In the genomic region with DNA sequence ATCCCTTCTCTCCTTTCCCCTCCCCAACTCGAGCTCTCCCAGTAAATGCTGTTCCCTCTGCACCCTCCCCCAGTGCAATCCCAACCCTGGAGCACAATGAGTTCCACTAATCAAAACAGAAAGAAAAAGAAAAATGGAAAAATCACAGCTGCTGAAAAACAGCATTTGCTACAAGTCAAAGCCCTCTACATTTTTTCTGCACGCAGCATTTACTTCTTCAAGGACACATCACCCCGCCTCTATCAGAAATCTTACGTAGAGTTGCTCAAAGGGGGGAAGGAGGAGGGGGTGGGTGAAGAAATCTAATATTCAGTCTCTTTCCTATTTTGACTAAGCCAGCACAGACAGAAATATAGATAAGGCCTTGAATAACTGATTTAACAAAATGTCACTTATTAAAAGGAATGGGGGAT, we compare ENCODE assay signal across 9 cellular contexts. TPM values are rescaled to one million over a fixed set of nuclear protein-coding genes. Genes with fewer than 3 reads are reported as not detected.
DNase-seq lines count a peak whose midpoint lies in the region; ATAC-seq and TF ChIP-seq lines count a peak whose summit lies in the region.
"Had no signal": no experiment of that assay in that cellular context is flagged by ENCODE, and none has a peak within 500 bp of the region (broad histone marks: within the 10 kb centered on the region; RNA-seq: fewer than 3 reads in every experiment).

No MANE protein-coding gene starts in this region.

- H3K9me3 ChIP-seq in adipocyte (ENCODE audit: control insufficient read depth, low read length), result no peaks in the 10 kb centered on the region

- peaks cover 5% of the 10 kb centered on the region; the same call in 1 of the 2 replicates for H4K20me1 ChIP-seq in GM23338 (replicated peaks; ENCODE audit: insufficient read depth)

- peaks cover 74% of the 10 kb centered on the region for H3K4me1 Mint-ChIP-seq in GM23338

- H3K27me3 Mint-ChIP-seq in GM23338 (ENCODE audit: insufficient read depth, low read depth, poor library complexity), result peaks cover 18% of the 10 kb centered on the region

- peak overlapping the region; percentile 74 for H3K4me2 ChIP-seq in GM23338

- peaks cover 94% of the 10 kb centered on the region for H3K79me2 ChIP-seq in GM23338 (replicated peaks; ENCODE audit: insufficient read depth)

- no peak for DNase-seq in GM23338 (ENCODE audit: low spot score)
- DNase-seq in adipocyte (ENCODE audit: low read depth), result peak; percentile 80
- peak; percentile 47 for DNase-seq in hepatic stellate cell (ENCODE audit: low spot score)
- DNase-seq in sciatic nerve (ENCODE audit: low spot score), result no peak
- no peak for DNase-seq in NCI-H69 (lab: John Stamatoyannopoulos, UW)
- no peak for DNase-seq in stimulated activated CD4-positive, alpha-beta T cell treated with anti-CD3 and anti-CD28 coated beads, Interleukin-4, amount 100 ng/mL, for 24 hours

- peak overlapping the region; percentile 84 for H3K9ac ChIP-seq in adipocyte (ENCODE audit: low read length)

- no peak for TF ChIP-seq CTCF in GM23338 (conservative IDR thresholded peaks at IDR 0.05; ENCODE audit: low read depth in 2 of 2)

- H3K4me3 ChIP-seq in GM23338 (peak overlapping the region; percentile 45), adipocyte (ENCODE audit: low read length) (peak overlapping the region; percentile 73)

- ATAC-seq in GM23338, result no peak
- peak; percentile 77 for ATAC-seq in sciatic nerve
- ATAC-seq in HG03159 (IDR thresholded peaks at IDR 0.05; ENCODE audit: unreplicated experiment), result no peak
- no peak for ATAC-seq in HG03108 (IDR thresholded peaks at IDR 0.05; ENCODE audit: unreplicated experiment)
- ATAC-seq: HepG2 had no signal

- peaks cover 16% of the 10 kb centered on the region for H3F3A ChIP-seq in GM23338 (replicated peaks; ENCODE audit: low read depth)

- intact Hi-C loops in sciatic nerve (cut with DNase I), result no loop called here

- peak overlapping the region; percentile 70 for H3K4me3 Mint-ChIP-seq in GM23338

- H3K27ac Mint-ChIP-seq in GM23338, result peak overlapping the region; percentile 94

- H3K4me1 ChIP-seq in GM23338 (ENCODE audit: insufficient read depth) (peaks cover 85% of the 10 kb centered on the region), adipocyte (ENCODE audit: control insufficient read depth, insufficient read depth, low read length) (peaks cover 34% of the 10 kb centered on the region)

- H3K27ac ChIP-seq in GM23338 (ENCODE audit: low read depth), result peak overlapping the region; percentile 97

- H2AFZ ChIP-seq in GM23338, result no peak overlapping the region

- H3K36me3 ChIP-seq in GM23338 (ENCODE audit: insufficient read depth) (no peaks in the 10 kb centered on the region), adipocyte (ENCODE audit: control insufficient read depth, insufficient read depth, low read length, severe bottlenecking) (no peaks in the 10 kb centered on the region)

- H3K9me2 ChIP-seq in GM23338 (ENCODE audit: insufficient read depth), result no peaks in the 10 kb centered on the region

- no peaks in the 10 kb centered on the region; the same call in 2 of the 3 replicates for H3K9me3 Mint-ChIP-seq in GM23338

- H3K27me3 ChIP-seq in GM23338 (ENCODE audit: insufficient read depth), result no peaks in the 10 kb centered on the region
- no peaks in the 10 kb centered on the region for H3K27me3 ChIP-seq in adipocyte (replicated peaks; ENCODE audit: control insufficient read depth, insufficient read depth, low read length)

- peaks cover 18% of the 10 kb centered on the region for H3K36me3 Mint-ChIP-seq in GM23338 (ENCODE audit: low read depth)

TF ChIP-seq in GM23338, 12 proteins besides CTCF, POLR2A, EP300 and RAD21 (continues in another document):
- TF ChIP-seq JUNB (IDR thresholded peaks at IDR 0.05; ENCODE audit: unreplicated experiment) (no peak), REST (IDR thresholded peaks at IDR 0.05; ENCODE audit: unreplicated experiment) (no peak), ZNF331 (CRISPR knock-in tag; IDR thresholded peaks at IDR 0.05; ENCODE audit: low read depth) (no peak), NANOG (IDR thresholded peaks at IDR 0.05; ENCODE audit: borderline replicate concordance) (no peak), ZNF114 (CRISPR knock-in tag; IDR thresholded peaks at IDR 0.05) (no peak), EZH2 (IDR thresholded peaks at IDR 0.05; ENCODE audit: low read depth, unreplicated experiment) (no peak), EZH2phosphoT487 (IDR thresholded peaks at IDR 0.05; ENCODE audit: unreplicated experiment) (no peak), STAT1 (IDR thresholded peaks at IDR 0.05; ENCODE audit: unreplicated experiment) (no peak), CREB1 (CRISPR knock-in tag; IDR thresholded peaks at IDR 0.05; ENCODE audit: low read depth) (no peak), POLR2AphosphoS5 (IDR thresholded peaks at IDR 0.05; ENCODE audit: low read depth) (no peak)
- TF ChIP-seq, protein P1, sequence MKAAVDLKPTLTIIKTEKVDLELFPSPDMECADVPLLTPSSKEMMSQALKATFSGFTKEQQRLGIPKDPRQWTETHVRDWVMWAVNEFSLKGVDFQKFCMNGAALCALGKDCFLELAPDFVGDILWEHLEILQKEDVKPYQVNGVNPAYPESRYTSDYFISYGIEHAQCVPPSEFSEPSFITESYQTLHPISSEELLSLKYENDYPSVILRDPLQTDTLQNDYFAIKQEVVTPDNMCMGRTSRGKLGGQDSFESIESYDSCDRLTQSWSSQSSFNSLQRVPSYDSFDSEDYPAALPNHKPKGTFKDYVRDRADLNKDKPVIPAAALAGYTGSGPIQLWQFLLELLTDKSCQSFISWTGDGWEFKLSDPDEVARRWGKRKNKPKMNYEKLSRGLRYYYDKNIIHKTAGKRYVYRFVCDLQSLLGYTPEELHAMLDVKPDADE (IDR thresholded peaks at IDR 0.05), result no peak

RNA-seq across cellular contexts. Expression of gene TRERF1, which starts 10.7 kb away (rescaled TPM):
- total RNA-seq in GM23338 (2014; rRNA removed; shearing (Covaris generic)), result 20.5 and 20.6 TPM in 2 replicates
- polyA plus RNA-seq in GM23338 (2016; fragmentation: Nextera tagmentation; extraction: Ambion mirVana), result 11.1 and 11.2 TPM in 2 replicates
- 7.0 TPM for total RNA-seq in sciatic nerve
- polyA plus RNA-seq: HepG2 had no signal

Comparison
In these comparisons a context has a peak if more than half of its experiments do, and no peak if none do; other contexts are left out.
1. DNase-seq: peak in adipocyte (single experiment) and hepatic stellate cell (single experiment); none in GM23338 (single experiment), sciatic nerve (single experiment), NCI-H69 (single experiment) and stimulated activated CD4-positive, alpha-beta T cell treated with anti-CD3 and anti-CD28 coated beads, Interleukin-4, amount 100 ng/mL, for 24 hours (single experiment).